ENCODE assay signal across 9 cellular contexts in genomic region chr6:155273438-155273837, GRCh38.
DNase-seq lines count a peak whose midpoint lies in the region; ATAC-seq, FAIRE-seq and TF ChIP-seq lines count a peak whose summit lies in the region.
"Had no signal": no experiment of that assay in that cellular context is flagged by ENCODE, and none has a peak within 500 bp of the region (broad histone marks: within the 10 kb centered on the region; RNA-seq: fewer than 3 reads in every experiment).

No MANE protein-coding gene starts in this region.

- no peak for TF ChIP-seq POLR2A in H54 (IDR thresholded peaks at IDR 0.05; ENCODE audit: low read depth, low read length)

- H3K4me3 ChIP-seq in skeletal muscle cell (ENCODE audit: low read depth, low read length): no peak overlapping the region

- peak; percentile 30 for FAIRE-seq in H54 (lab: Jason Lieb, UNC)
- FAIRE-seq: colon had no signal

- ATAC-seq in HG03432 (IDR thresholded peaks at IDR 0.05; ENCODE audit: unreplicated experiment): no peak
- ATAC-seq in GM19452 (IDR thresholded peaks at IDR 0.05; ENCODE audit: unreplicated experiment): no peak

- DNase-seq in H54 (ENCODE audit: insufficient read length, low spot score) (no peak), T1000 (lab: John Stamatoyannopoulos, UW) (peak; percentile 60), foreskin melanocyte (peak; percentile 51), skeletal muscle cell (ENCODE audit: low read depth) (peak; percentile 95), GM19238 (ENCODE audit: insufficient read length, low spot score) (no peak), NCI-H2107 (lab: John Stamatoyannopoulos, UW) (no peak)

Comparison
In these comparisons a context has a peak if more than half of its experiments do, and no peak if none do; other contexts are left out.
1. DNase-seq: peak in T1000 (single experiment), foreskin melanocyte (single experiment) and skeletal muscle cell (single experiment); none in H54 (single experiment), GM19238 (single experiment) and NCI-H2107 (single experiment).